In the genomic region with DNA sequence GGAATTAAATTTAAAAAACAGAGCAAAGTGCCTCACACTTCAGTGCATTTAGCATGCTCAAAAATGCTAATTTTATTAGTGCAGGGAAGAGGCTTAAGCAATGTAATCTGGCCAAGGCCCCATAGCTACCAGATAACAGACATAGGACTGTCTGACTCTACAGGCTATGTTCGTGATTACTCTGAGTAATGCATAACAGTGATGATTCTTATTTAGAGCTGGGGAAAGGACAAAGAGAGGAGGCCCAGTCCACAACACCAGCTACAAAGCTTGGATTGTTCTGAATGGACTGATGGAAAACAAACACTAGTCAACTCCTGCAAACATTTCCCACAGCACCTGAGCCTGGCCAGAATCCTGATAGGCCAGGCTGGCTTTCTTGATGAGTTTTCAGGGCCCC, we compare ENCODE assay signal across 17 cellular contexts. TPM values are rescaled to one million over a fixed set of nuclear protein-coding genes. Genes with fewer than 3 reads are reported as not detected.
"Had no signal": no experiment of that assay in that cellular context is flagged by ENCODE, and none has a peak within 500 bp of the region (broad histone marks: within the 10 kb centered on the region; RNA-seq: fewer than 3 reads in every experiment).

No MANE protein-coding gene starts in this region.

- H3K27me3 ChIP-seq: suprapubic skin had no signal

- H3K4me3 ChIP-seq: sigmoid colon, suprapubic skin had no signal

- DNase-seq: activated CD4-positive, alpha-beta T cell treated with anti-CD3 and anti-CD28 coated beads for 4 hours; activated CD8-positive, alpha-beta memory T cell treated with anti-CD3 and anti-CD28 coated beads, Interleukin-2, amount 50 U/mL, for 48 hours; activated CD8-positive, alpha-beta T cell treated with anti-CD3 and anti-CD28 coated beads, Interleukin-2, amount 10 ng/mL, durations not matched to agents 7 days and 5 days; activated naive CD4-positive, alpha-beta T cell; activated naive CD8-positive, alpha-beta T cell treated with anti-CD3 and anti-CD28 coated beads, Interleukin-2, amount 50 U/mL, for 24 hours; central memory CD4-positive, alpha-beta T cell; cortex of kidney; effector memory CD4-positive, alpha-beta T cell; mesendoderm; sigmoid colon; stimulated activated CD4-positive, alpha-beta T cell treated with anti-CD3 and anti-CD28 coated beads, Interleukin-12 subunit alpha, Interleukin-12 subunit beta, amount 100 ng/mL, for 4 hours; stimulated activated naive CD4-positive, alpha-beta T cell; T-helper 1 cell had no signal

- FAIRE-seq: islet of Langerhans had no signal

- H3K27ac ChIP-seq: epithelial cell of prostate, sigmoid colon, suprapubic skin had no signal

- H3K9me3 ChIP-seq: sigmoid colon, suprapubic skin had no signal

- ATAC-seq: activated CD8-positive, alpha-beta T cell treated with anti-CD3 and anti-CD28 coated beads, Interleukin-2, amount 10 ng/mL, durations not matched to agents 7 days and 5 days; activated naive CD8-positive, alpha-beta T cell treated with anti-CD3 and anti-CD28 coated beads, Interleukin-2, amount 50 U/mL, for 24 hours; left lobe of liver had no signal

RNA-seq across cellular contexts. Expression of gene CH25H, which starts 8.4 kb away (rescaled TPM):
- total RNA-seq: activated CD8-positive, alpha-beta T cell treated with anti-CD3 and anti-CD28 coated beads, Interleukin-2, amount 10 ng/mL, durations not matched to agents 7 days and 5 days had no signal
